8 cellular contexts compared by ENCODE assay signal in the genomic region with DNA sequence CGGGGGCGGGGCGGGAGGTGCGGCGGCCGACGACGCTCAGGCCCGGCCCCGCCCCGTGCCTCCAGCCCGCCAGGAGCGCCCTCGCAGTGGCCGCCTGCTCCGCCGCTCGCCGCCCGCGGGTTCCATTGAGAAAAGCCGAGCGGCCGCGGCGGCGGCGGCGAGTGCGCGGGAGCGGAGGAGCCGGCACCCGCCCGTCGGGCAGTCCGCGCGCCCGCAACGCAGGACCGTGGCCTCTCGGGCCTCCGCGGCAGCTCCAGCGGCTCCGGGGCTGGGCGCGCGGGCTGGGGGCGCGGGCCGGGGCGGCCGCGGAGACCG. TPM values are rescaled to one million over a fixed set of nuclear protein-coding genes. Genes with fewer than 3 reads are reported as not detected.
DNase-seq lines count a peak whose midpoint lies in the region; ATAC-seq, FAIRE-seq and TF ChIP-seq lines count a peak whose summit lies in the region.

A gene (plus strand): TSS at position 64 of the 315 bp plus-strand sequence. CDS start 359 bp downstream, outside the sequence.

- no peaks in the 10 kb centered on the region for H3K9me3 ChIP-seq in MG63

- H3K36me3 Mint-ChIP-seq in endothelial cell (ENCODE audit: low read depth, unreplicated experiment) (no peaks in the 10 kb centered on the region), progenitor cell of endocrine pancreas (ENCODE audit: insufficient read depth) (no peaks in the 10 kb centered on the region)

- H3K27ac Mint-ChIP-seq in endothelial cell (ENCODE audit: unreplicated experiment): no peak within 1 kb of the TSS
- H3K27ac Mint-ChIP-seq in progenitor cell of endocrine pancreas: no peak within 1 kb of the TSS

- H3K27me3 Mint-ChIP-seq in endothelial cell (ENCODE audit: unreplicated experiment): peaks cover 5% of the 10 kb centered on the region
- H3K27me3 Mint-ChIP-seq in progenitor cell of endocrine pancreas: peaks cover 13% of the 10 kb centered on the region

- ATAC-seq in GM21717 (IDR thresholded peaks at IDR 0.05; ENCODE audit: unreplicated experiment) (no peak), GM19452 (IDR thresholded peaks at IDR 0.05; ENCODE audit: unreplicated experiment) (no peak)

- peaks cover 7% of the 10 kb centered on the region for H3K4me1 Mint-ChIP-seq in endothelial cell (ENCODE audit: unreplicated experiment)
- peaks cover 8% of the 10 kb centered on the region for H3K4me1 Mint-ChIP-seq in progenitor cell of endocrine pancreas (ENCODE audit: low read depth)

- no peaks in the 10 kb centered on the region for H3K9me3 Mint-ChIP-seq in endothelial cell (ENCODE audit: unreplicated experiment)
- H3K9me3 Mint-ChIP-seq in progenitor cell of endocrine pancreas (ENCODE audit: low read depth): no peaks in the 10 kb centered on the region

- no peaks in the 10 kb centered on the region for H3K27me3 ChIP-seq in MG63

- H3K4me3 ChIP-seq in GM08714 (ENCODE audit: low read length) (peak within 1 kb of the TSS; percentile 64), MG63 (peak within 1 kb of the TSS; percentile 54)

- H3K4me3 Mint-ChIP-seq in endothelial cell (ENCODE audit: unreplicated experiment) (peak within 1 kb of the TSS; percentile 87), progenitor cell of endocrine pancreas (ENCODE audit: low read depth) (peak within 1 kb of the TSS; percentile 87)

- H3K36me3 ChIP-seq in MG63: no peaks in the 10 kb centered on the region

- TF ChIP-seq CTCF in endothelial cell (IDR thresholded peaks at IDR 0.05; ENCODE audit: unreplicated experiment) (no peak), progenitor cell of endocrine pancreas (IDR thresholded peaks at IDR 0.05; ENCODE audit: unreplicated experiment) (no peak)

- FAIRE-seq in RCC 7860 (lab: Jason Lieb, UNC): no peak

- DNase-seq in MG63 (no peak), endothelial cell (ENCODE audit: low spot score) (no peak), progenitor cell of endocrine pancreas (ENCODE audit: low spot score, unreplicated experiment) (no peak), RCC 7860 (ENCODE audit: low spot score) (no peak), DMS153 treated with DMSO at 0.1 percent for 48 hours (lab: John Stamatoyannopoulos, UW; ENCODE audit: unreplicated experiment) (no peak)

RNA-seq across cellular contexts. Expression of the gene that starts here (rescaled TPM):
- 0.33 TPM in 1 of 2 replicates, not detected in the other for total RNA-seq in MG63 (2014; rRNA removed; shearing (Covaris generic); ENCODE audit: low replicate concordance)
- 6.8 TPM for total RNA-seq in endothelial cell (ENCODE audit: unreplicated experiment)
- total RNA-seq in progenitor cell of endocrine pancreas: 88.5 and 90.6 TPM in 2 replicates

Comparison
In these comparisons a context has a peak if more than half of its experiments do, and no peak if none do; other contexts are left out.
1. RNA of the gene that starts here (total RNA-seq): 88.5 to 90.6 TPM in progenitor cell of endocrine pancreas; 6.8 TPM in endothelial cell (single experiment) and 0.33 TPM in MG63; every median in the first group is over 10 times any median in the second.